Comparison of ENCODE assay signal across 16 cellular contexts in genomic region chr6:161166677-161167076, GRCh38.
DNase-seq lines count a peak whose midpoint lies in the region; ATAC-seq lines count a peak whose summit lies in the region.
"Had no signal": no experiment of that assay in that cellular context is flagged by ENCODE, and none has a peak within 500 bp of the region (broad histone marks: within the 10 kb centered on the region; RNA-seq: fewer than 3 reads in every experiment).

No MANE protein-coding gene starts in this region.

- 76% methylated on average over 4 of the region's 5 CpGs for WGBS in HUES64

- H3K4me3 ChIP-seq in HUES64 (ENCODE audit: low read length): no peak overlapping the region
- H3K4me3 ChIP-seq: BLaER1 treated with 17β-estradiol and CSF1 and Interleukin-3, amounts not matched to agents 10 nM and 100 nM; GM12878 had no signal

- no peaks in the 10 kb centered on the region for H3K9me3 Mint-ChIP-seq in central memory CD8-positive, alpha-beta T cell
- H3K9me3 Mint-ChIP-seq in stimulated activated effector memory CD8-positive, alpha-beta T cell treated with anti-CD3 and anti-CD28 coated beads, Interleukin-12 subunit alpha, Interleukin-12 subunit beta, amount 100 ng/mL, for 72 hours: no peaks in the 10 kb centered on the region
- H3K9me3 Mint-ChIP-seq in activated naive CD4-positive, alpha-beta T cell treated with anti-CD3 and anti-CD28 coated beads, Interleukin-2, amount 50 U/mL, for 72 hours: no peaks in the 10 kb centered on the region
- H3K9me3 Mint-ChIP-seq: HFFc6 had no signal

- no peak for DNase-seq in central memory CD8-positive, alpha-beta T cell (ENCODE audit: low spot score in 2 of 2)
- DNase-seq in mesenteric fat pad (ENCODE audit: low spot score): peak; percentile 14
- no peak for DNase-seq in stimulated activated effector memory CD8-positive, alpha-beta T cell treated with anti-CD3 and anti-CD28 coated beads, Interleukin-12 subunit alpha, Interleukin-12 subunit beta, amount 100 ng/mL, for 72 hours (ENCODE audit: low spot score in 2 of 2)
- no peak for DNase-seq in NCI-H1092 treated with DMSO at 0.1 percent for 48 hours (lab: John Stamatoyannopoulos, UW)
- no peak for DNase-seq in activated naive CD4-positive, alpha-beta T cell treated with anti-CD3 and anti-CD28 coated beads, Interleukin-2, amount 50 U/mL, for 72 hours (ENCODE audit: low spot score in 2 of 2)
- DNase-seq: ACHN; CD4-positive, CD25-positive, alpha-beta regulatory T cell; GOT3; HCEC 1CT; HFFc6; IMR-90 had no signal

- peak overlapping the region; percentile 31; the same call in 1 of the 2 replicates for H3K27ac ChIP-seq in HUES64 (ENCODE audit: low read depth, low read length)
- H3K27ac ChIP-seq: BLaER1 treated with 17β-estradiol and CSF1 and Interleukin-3, amounts not matched to agents 10 nM and 100 nM had no signal

- no peak for ATAC-seq in central memory CD8-positive, alpha-beta T cell (replicated peaks; ENCODE audit: extremely low read depth, poor library complexity, severe bottlenecking)
- no peak for ATAC-seq in stimulated activated effector memory CD8-positive, alpha-beta T cell treated with anti-CD3 and anti-CD28 coated beads, Interleukin-12 subunit alpha, Interleukin-12 subunit beta, amount 100 ng/mL, for 72 hours
- ATAC-seq in GM19455 (IDR thresholded peaks at IDR 0.05; ENCODE audit: unreplicated experiment): no peak
- ATAC-seq in GM18517 (IDR thresholded peaks at IDR 0.05; ENCODE audit: unreplicated experiment): no peak
- no peak for ATAC-seq in activated naive CD4-positive, alpha-beta T cell treated with anti-CD3 and anti-CD28 coated beads, Interleukin-2, amount 50 U/mL, for 72 hours
- ATAC-seq: GM12878 had no signal

- H3K9me3 ChIP-seq in HUES64 (ENCODE audit: insufficient read depth, low read depth, low read length): no peaks in the 10 kb centered on the region

- H3K4me1 Mint-ChIP-seq in central memory CD8-positive, alpha-beta T cell: peaks cover 22% of the 10 kb centered on the region
- H3K4me1 Mint-ChIP-seq in stimulated activated effector memory CD8-positive, alpha-beta T cell treated with anti-CD3 and anti-CD28 coated beads, Interleukin-12 subunit alpha, Interleukin-12 subunit beta, amount 100 ng/mL, for 72 hours: peaks cover 14% of the 10 kb centered on the region

- no peak overlapping the region for H3K4me3 Mint-ChIP-seq in central memory CD8-positive, alpha-beta T cell
- H3K4me3 Mint-ChIP-seq in stimulated activated effector memory CD8-positive, alpha-beta T cell treated with anti-CD3 and anti-CD28 coated beads, Interleukin-12 subunit alpha, Interleukin-12 subunit beta, amount 100 ng/mL, for 72 hours: no peak overlapping the region
- H3K4me3 Mint-ChIP-seq: CD4-positive, CD25-positive, alpha-beta regulatory T cell; HFFc6 had no signal

- H3K27me3 ChIP-seq in HUES64 (ENCODE audit: insufficient read depth, low read length): no peaks in the 10 kb centered on the region
- H3K27me3 ChIP-seq: BLaER1 treated with 17β-estradiol and CSF1 and Interleukin-3, amounts not matched to agents 10 nM and 100 nM had no signal

- peaks cover 3% of the 10 kb centered on the region for H3K36me3 Mint-ChIP-seq in central memory CD8-positive, alpha-beta T cell (ENCODE audit: insufficient read depth)
- no peaks in the 10 kb centered on the region for H3K36me3 Mint-ChIP-seq in stimulated activated effector memory CD8-positive, alpha-beta T cell treated with anti-CD3 and anti-CD28 coated beads, Interleukin-12 subunit alpha, Interleukin-12 subunit beta, amount 100 ng/mL, for 72 hours
- peaks cover 0 to 6% of the 10 kb centered on the region in 2 donors for H3K36me3 Mint-ChIP-seq in activated naive CD4-positive, alpha-beta T cell treated with anti-CD3 and anti-CD28 coated beads, Interleukin-2, amount 50 U/mL, for 72 hours

- H3K36me3 ChIP-seq in HUES64 (ENCODE audit: insufficient read depth, low read length): peaks cover 39% of the 10 kb centered on the region

- H3K4me1 ChIP-seq in HUES64 (ENCODE audit: insufficient read depth, low read length): peaks cover 33% of the 10 kb centered on the region

- H3K27ac Mint-ChIP-seq in central memory CD8-positive, alpha-beta T cell (ENCODE audit: low read depth): peak overlapping the region; percentile 53
- peak overlapping the region; percentile 61 for H3K27ac Mint-ChIP-seq in stimulated activated effector memory CD8-positive, alpha-beta T cell treated with anti-CD3 and anti-CD28 coated beads, Interleukin-12 subunit alpha, Interleukin-12 subunit beta, amount 100 ng/mL, for 72 hours
- no peak overlapping the region for H3K27ac Mint-ChIP-seq in activated naive CD4-positive, alpha-beta T cell treated with anti-CD3 and anti-CD28 coated beads, Interleukin-2, amount 50 U/mL, for 72 hours
- H3K27ac Mint-ChIP-seq: CD4-positive, CD25-positive, alpha-beta regulatory T cell; HFFc6 had no signal

- no peaks in the 10 kb centered on the region for H3K27me3 Mint-ChIP-seq in central memory CD8-positive, alpha-beta T cell
- H3K27me3 Mint-ChIP-seq: CD4-positive, CD25-positive, alpha-beta regulatory T cell had no signal

- H3K9ac ChIP-seq in HUES64 (ENCODE audit: low read depth, low read length): no peak overlapping the region
- H3K9ac ChIP-seq: BLaER1 treated with 17β-estradiol and CSF1 and Interleukin-3, amounts not matched to agents 10 nM and 100 nM had no signal

Comparison
In these comparisons a context has a peak if more than half of its experiments do, and no peak if none do; other contexts are left out.
1. H3K27ac Mint-ChIP-seq: peak in central memory CD8-positive, alpha-beta T cell (single experiment) and stimulated activated effector memory CD8-positive, alpha-beta T cell treated with anti-CD3 and anti-CD28 coated beads, Interleukin-12 subunit alpha, Interleukin-12 subunit beta, amount 100 ng/mL, for 72 hours (single experiment); none in activated naive CD4-positive, alpha-beta T cell treated with anti-CD3 and anti-CD28 coated beads, Interleukin-2, amount 50 U/mL, for 72 hours (0 of 2).